In the genomic region with DNA sequence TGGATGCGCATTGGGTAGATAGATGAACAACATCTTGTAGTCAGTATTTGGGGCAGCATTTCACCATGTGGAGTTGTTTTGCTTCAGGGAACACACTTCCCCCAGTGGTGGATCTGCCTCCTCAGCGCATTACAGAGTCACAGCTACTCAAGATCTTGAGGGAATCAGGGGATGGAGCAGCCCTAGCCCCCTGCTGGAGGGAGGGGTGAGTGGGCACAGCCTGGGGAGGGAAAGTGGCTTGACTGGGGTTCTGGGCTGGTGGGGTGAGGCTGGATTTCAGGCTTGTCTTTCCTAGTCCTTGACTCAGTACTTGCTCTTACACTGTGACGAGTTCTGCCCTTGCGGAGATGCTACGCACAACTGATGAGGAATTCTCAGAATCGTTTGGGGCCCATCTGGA, we compare ENCODE assay signal across 18 cellular contexts.
DNase-seq lines count a peak whose midpoint lies in the region; ATAC-seq and TF ChIP-seq lines count a peak whose summit lies in the region.
"Had no signal": no experiment of that assay in that cellular context is flagged by ENCODE, and none has a peak within 500 bp of the region (broad histone marks: within the 10 kb centered on the region; RNA-seq: fewer than 3 reads in every experiment).

No MANE protein-coding gene starts in this region.

- no peak overlapping the region for H3K4me3 ChIP-seq in HFF-Myc (replicated peaks; ENCODE audit: low read depth, low read length)
- H3K4me3 ChIP-seq: Peyer's patch, SJSA1 had no signal

- TF ChIP-seq CTCF in GM12872 (IDR thresholded peaks at IDR 0.05; ENCODE audit: insufficient read depth, low read depth, low read length) (peak; percentile 13; the same call in 1 of the 3 replicates), HFF-Myc (IDR thresholded peaks at IDR 0.05; ENCODE audit: low read depth, low read length, missing control alignments) (peak; percentile 11)

- ATAC-seq in HG03039 (IDR thresholded peaks at IDR 0.05; ENCODE audit: unreplicated experiment) (no peak), GM18511 (IDR thresholded peaks at IDR 0.05; ENCODE audit: unreplicated experiment) (no peak)
- ATAC-seq: HepG2 had no signal

- DNase-seq in HFF-Myc (ENCODE audit: extremely low read depth, low read depth) = no peak
- peak; percentile 43 for DNase-seq in ecto neural progenitor cell (ENCODE audit: low spot score)
- peak; percentile 77 for DNase-seq in mesenteric fat pad (ENCODE audit: low spot score)
- DNase-seq in HT-29 (ENCODE audit: low spot score) = no peak
- DNase-seq: ACHN; COR-L47; DMS 273 treated with DMSO at 0.1 percent for 48 hours; NCI-H1092; NCI-H2081 treated with DMSO at 0.1 percent for 48 hours; NCI-H446 treated with DMSO at 0.1 percent for 48 hours; NCI-H69; NK-92 treated with Interleukin-12 subunit alpha and Interleukin-12 subunit beta, amount 100 ng/mL, for 24 hours had no signal

Comparison
In these comparisons a context has a peak if more than half of its experiments do, and no peak if none do; other contexts are left out.
1. DNase-seq: peak in ecto neural progenitor cell (single experiment) and mesenteric fat pad (single experiment); none in HFF-Myc (single experiment) and HT-29 (single experiment).